ENCODE assay signal across 8 cellular contexts in genomic region chr5:138466900-138467710, GRCh38. TPM values are rescaled to one million over a fixed set of nuclear protein-coding genes. Genes with fewer than 3 reads are reported as not detected.
DNase-seq lines count a peak whose midpoint lies in the region; ATAC-seq, FAIRE-seq and TF ChIP-seq lines count a peak whose summit lies in the region.

No MANE protein-coding gene starts in this region.

- peak overlapping the region in 9 of 10 donors; percentile 16 to 87 (median 74) for H3K27ac Mint-ChIP-seq in naive thymus-derived CD8-positive, alpha-beta T cell

- no peak overlapping the region for H2BK120ac ChIP-seq in H1 (replicated peaks; ENCODE audit: low read depth, low read length)

- H3K14ac ChIP-seq in H1 (ENCODE audit: insufficient read length), result no peak overlapping the region

- H3K36me3 Mint-ChIP-seq in naive thymus-derived CD8-positive, alpha-beta T cell, result peaks cover 0 to 21% (median 6%) of the 10 kb centered on the region in 3 donors

- peak overlapping the region; percentile 76 for H4K8ac ChIP-seq in H1 (ENCODE audit: extremely low read depth, insufficient read depth, low read length)

- H2BK5ac ChIP-seq in H1 (ENCODE audit: low read depth, low read length), result no peak overlapping the region

- no peaks in the 10 kb centered on the region; the same call in 1 of the 2 replicates for H3K79me1 ChIP-seq in H1 (ENCODE audit: low read depth, low read length)

- peak; percentile 70 for DNase-seq in AG10803 (ENCODE audit: low read depth)
- peak; percentile 48 for DNase-seq in RPMI7951 (ENCODE audit: low read depth)
- DNase-seq in H1 (ENCODE audit: low read depth in 1 of 2, low spot score in 2 of 2), result peak in 1 of 2 experiments; percentile 19
- DNase-seq in naive thymus-derived CD8-positive, alpha-beta T cell, result peak in 2 of 10 donors; percentile 35 to 63
- DNase-seq in NCI-H510A treated with DMSO at 0.1 percent for 48 hours (lab: John Stamatoyannopoulos, UW), result no peak
- DNase-seq in NCI-H748 (lab: John Stamatoyannopoulos, UW; ENCODE audit: unreplicated experiment), result no peak

- peaks cover 19 to 30% (median 26%) of the 10 kb centered on the region in 4 donors for H3K4me1 Mint-ChIP-seq in naive thymus-derived CD8-positive, alpha-beta T cell

- POLR2A ChIA-PET in H1 (lab: Charles Lee; ENCODE audit: partially characterized antibody), result interaction anchor here (0.9 to 15.1 kb wide), 14 partner anchors 10 to 875 kb away, joined by 3 to 294 read pairs (median 30); partner anchors contain the start of genes ETF1, HSPA9, KDM3B and PAIP2
- POLR2A ChIA-PET in naive thymus-derived CD8-positive, alpha-beta T cell (lab: Charles Lee), result interaction anchor here (0.6 to 3.4 kb wide), 5 partner anchors 18 to 76 kb away, joined by 4 to 21 read pairs (median 15); partner anchors contain the start of gene ETF1

- H3K18ac ChIP-seq in H1 (ENCODE audit: extremely low read depth, low read length), result no peak overlapping the region

- peak overlapping the region; percentile 80 to 97 for H3K4me2 ChIP-seq in H1 (ENCODE audit: insufficient read depth in 1 of 2, low read depth in 2 of 2, low read length in 2 of 2)

- H3K9me3 Mint-ChIP-seq in naive thymus-derived CD8-positive, alpha-beta T cell, result no peaks in the 10 kb centered on the region

- no peak overlapping the region for H3K56ac ChIP-seq in H1 (replicated peaks; ENCODE audit: insufficient read length, low read depth, low read length)

- H3K23me2 ChIP-seq in H1 (ENCODE audit: low read depth, low read length), result peaks cover 19% of the 10 kb centered on the region

- H3K79me2 ChIP-seq in H1 (ENCODE audit: control insufficient read depth in 1 of 2, insufficient read depth in 2 of 2, low read length in 2 of 2), result peaks cover 0 to 4% of the 10 kb centered on the region in 2 experiments; a peak in 1 of 4 replicates

- no peaks in the 10 kb centered on the region for H3K9me3 ChIP-seq in H1 (ENCODE audit: insufficient read depth in 2 of 2, low read depth in 1 of 2, low read length in 1 of 2)

- H3K36me3 ChIP-seq in H1 (ENCODE audit: control insufficient read depth in 2 of 4, insufficient read depth in 4 of 4, low read length in 3 of 4), result peaks cover 0 to 18% (median 4%) of the 10 kb centered on the region in 4 experiments; a peak in 5 of 8 replicates

- TF ChIP-seq CTCF in AG10803 (conservative IDR thresholded peaks at IDR 0.05; ENCODE audit: low read length) (no peak), H1 (IDR thresholded peaks at IDR 0.05; ENCODE audit: control extremely low read depth in 1 of 3, insufficient read depth in 1 of 3, low read depth in 1 of 3, low read length in 3 of 3) (no peak)

- H4K91ac ChIP-seq in H1 (replicated peaks; ENCODE audit: insufficient read length, low read length), result no peak overlapping the region

- peaks cover 0 to 15% (median 13%) of the 10 kb centered on the region in 4 experiments; a peak in 5 of 7 replicates for H3K27me3 ChIP-seq in H1 (replicated peaks in 1 of 4; ENCODE audit: control insufficient read depth in 3 of 4, extremely low read depth in 1 of 4, insufficient read depth in 3 of 4, low read length in 3 of 4)

- no peak overlapping the region for H2BK15ac ChIP-seq in H1 (ENCODE audit: low read length)

- no peak overlapping the region for H2BK20ac ChIP-seq in H1 (ENCODE audit: low read length)

- no peak overlapping the region for H3K23ac ChIP-seq in H1 (ENCODE audit: insufficient read length)

- no peak overlapping the region for H3K27ac ChIP-seq in H1 (ENCODE audit: low read depth, low read length)

- peak overlapping the region; percentile 82 to 92 (median 86) for H3K4me3 Mint-ChIP-seq in naive thymus-derived CD8-positive, alpha-beta T cell

- H3K27me3 Mint-ChIP-seq in naive thymus-derived CD8-positive, alpha-beta T cell, result no peaks in the 10 kb centered on the region

- H4K20me1 ChIP-seq in H1 (replicated peaks in 1 of 2; ENCODE audit: control insufficient read depth in 1 of 2, insufficient read depth in 2 of 2, low read length in 2 of 2), result peaks cover 11 to 16% of the 10 kb centered on the region in 2 experiments

- no peak overlapping the region for H2AFZ ChIP-seq in H1 (ENCODE audit: low read length)

- H3K4ac ChIP-seq in H1 (replicated peaks; ENCODE audit: insufficient read length, low read depth, low read length), result no peak overlapping the region

- no peak overlapping the region for H2AK5ac ChIP-seq in H1 (ENCODE audit: low read depth, low read length)

- H3K4me1 ChIP-seq in H1 (replicated peaks in 1 of 4; ENCODE audit: control insufficient read depth in 3 of 4, insufficient read depth in 4 of 4, low read length in 3 of 4), result peaks cover under 1 to 9% (median 5%) of the 10 kb centered on the region in 4 experiments

- H4K5ac ChIP-seq in H1 (ENCODE audit: insufficient read length, low read depth, low read length), result no peak overlapping the region

- CTCF ChIA-PET in H1 (lab: Charles Lee; ENCODE audit: partially characterized antibody), result interaction anchor here (1.4 to 24.9 kb wide), 8 partner anchors 10 to 114 kb away, joined by 3 to 532 read pairs (median 6); partner anchors contain the start of genes ETF1 and KDM3B

- FAIRE-seq in H1 (lab: Jason Lieb, UNC), result no peak

- ATAC-seq in naive thymus-derived CD8-positive, alpha-beta T cell, result no peak
- ATAC-seq in GM19455 (IDR thresholded peaks at IDR 0.05; ENCODE audit: unreplicated experiment) (no peak), HG03460 (IDR thresholded peaks at IDR 0.05; ENCODE audit: unreplicated experiment) (no peak)

- peak overlapping the region in 1 of 4 experiments; percentile 13; a peak in 3 of 7 replicates for H3K9ac ChIP-seq in H1 (replicated peaks in 1 of 4; ENCODE audit: extremely low read depth in 1 of 4, low read depth in 3 of 4, low read length in 3 of 4)

- TF ChIP-seq EP300 in H1 (IDR thresholded peaks at IDR 0.05; ENCODE audit: borderline replicate concordance in 1 of 2, low read depth in 2 of 2, low read length in 2 of 2), result no peak

- H2BK12ac ChIP-seq in H1 (ENCODE audit: low read depth, low read length), result 0 out of 2 replicates have a peak overlapping the region, but pooled peaks have one; percentile 27

- peak in 1 of 2 experiments; percentile 74; a peak in 2 of 3 replicates for TF ChIP-seq POLR2A in H1 (IDR thresholded peaks at IDR 0.05; ENCODE audit: control extremely low read depth in 1 of 2, low read depth in 2 of 2, low read length in 2 of 2)

- H3K4me3 ChIP-seq in AG10803 (ENCODE audit: low read length) (peak overlapping the region; percentile 84), H1 (ENCODE audit: extremely low read depth in 1 of 4, insufficient read depth in 2 of 4, low read depth in 3 of 4, low read length in 4 of 4) (peak overlapping the region; percentile 81 to 90 (median 88); a peak in 7 of 8 replicates)

- WGBS in H1 (ENCODE audit: extremely low coverage in 1 of 2, insufficient coverage in 1 of 2, insufficient read length in 1 of 2, insufficient replicate concordance in 2 of 2, low coverage in 1 of 2, low lambda C conversion rate in 2 of 2, missing lambda C conversion rate in 1 of 2), 2 experiments, result 95% methylated on average over 45 of the region's 45 CpGs; no CpG with 5 or more reads in 1 of the 2 experiments

- TF ChIP-seq RAD21 in H1 (IDR thresholded peaks at IDR 0.05 in 1 of 2, conservative IDR thresholded peaks at IDR 0.05 in 1 of 2; ENCODE audit: low read depth in 2 of 2, low read length in 2 of 2), result no peak

TF ChIP-seq in H1, 55 proteins besides CTCF, POLR2A, EP300 and RAD21 (continues in another document):
- TF ChIP-seq SP4 (IDR thresholded peaks at IDR 0.05; ENCODE audit: low read length), result 0 out of 2 replicates have a peak, but pooled peaks have one; percentile 30
- peak; percentile 99 for TF ChIP-seq POLR2AphosphoS5 (IDR thresholded peaks at IDR 0.05; ENCODE audit: low read depth, low read length)
- peak; percentile 59 for TF ChIP-seq SIRT6 (IDR thresholded peaks at IDR 0.05; ENCODE audit: low read length)
- TF ChIP-seq ATF2 (IDR thresholded peaks at IDR 0.05; ENCODE audit: low read length), result peak; percentile 56
- no peak for TF ChIP-seq TBP (IDR thresholded peaks at IDR 0.05; ENCODE audit: low read depth, low read length)

RNA-seq across cellular contexts. Expression of gene EGR1, which starts 1.8 kb away (rescaled TPM):
- total RNA-seq in RPMI7951 (2014; rRNA removed; shearing (Covaris generic)), result 1.1 and 1.7 TPM in 2 replicates
- 35.5 and 39.6 TPM in 2 replicates for total RNA-seq in H1 (2021; fragmentation: NEBNext Ultra II Directional; extraction: Animal tissue kit (Norgen Biotek cat#: 25700))
- 16.2 and 36.0 TPM in 2 replicates for polyA plus RNA-seq in H1 (2011; rRNA removed)
- 10.2 TPM for polyA plus RNA-seq in H1 (2011; cell fraction: cytosol; rRNA removed)
- 69.1 TPM for polyA plus RNA-seq in H1 (2011; cell fraction: nucleus; rRNA removed)
- 43.9 to 75.3 TPM (median 58.9 TPM) in 4 replicates for polyA plus RNA-seq in H1 (2012, experiment 1 of 2)
- polyA plus RNA-seq in H1 (2012, experiment 2 of 2), result 61.0 TPM
- 5.5 TPM for polyA plus RNA-seq in H1 (2013, experiment 1 of 2)
- 5.1 TPM for polyA plus RNA-seq in H1 (2013, experiment 2 of 2)
- 7.8 and 16.3 TPM in 2 replicates for polyA minus RNA-seq in H1 (2011; rRNA and poly(A)+ RNA removed)
- polyA minus RNA-seq in H1 (2011; cell fraction: cytosol; rRNA and poly(A)+ RNA removed), result 22.8 TPM
- 79.4 TPM for polyA minus RNA-seq in H1 (2011; cell fraction: nucleus; rRNA and poly(A)+ RNA removed)
- total RNA-seq in naive thymus-derived CD8-positive, alpha-beta T cell, result 1 to 10 TPM; 1.8 to 2.2 TPM
- under 1 TPM in 2 of 3 donors, not detected in 1; 0.36 to 0.66 TPM for polyA plus RNA-seq in naive thymus-derived CD8-positive, alpha-beta T cell

RNA-seq across cellular contexts. Expression of gene REEP2, which starts 28.2 kb away (rescaled TPM):
- 5.5 and 10.3 TPM in 2 replicates for total RNA-seq in RPMI7951 (2014; rRNA removed; shearing (Covaris generic))
- total RNA-seq in H1 (2021; fragmentation: NEBNext Ultra II Directional; extraction: Animal tissue kit (Norgen Biotek cat#: 25700)), result 40.2 and 41.4 TPM in 2 replicates
- 26.5 and 44.7 TPM in 2 replicates for polyA plus RNA-seq in H1 (2011; rRNA removed)
- polyA plus RNA-seq in H1 (2011; cell fraction: cytosol; rRNA removed), result 38.9 TPM
- 64.2 TPM for polyA plus RNA-seq in H1 (2011; cell fraction: nucleus; rRNA removed)
- 29.7 to 48.4 TPM (median 41.9 TPM) in 4 replicates for polyA plus RNA-seq in H1 (2012, experiment 1 of 2)
- 34.3 TPM for polyA plus RNA-seq in H1 (2012, experiment 2 of 2)
- 29.8 TPM for polyA plus RNA-seq in H1 (2013, experiment 1 of 2)
- polyA plus RNA-seq in H1 (2013, experiment 2 of 2), result 32.6 TPM
- 39.8 and 60.9 TPM in 2 replicates for polyA minus RNA-seq in H1 (2011; rRNA and poly(A)+ RNA removed)
- 26.1 TPM for polyA minus RNA-seq in H1 (2011; cell fraction: cytosol; rRNA and poly(A)+ RNA removed)
- polyA minus RNA-seq in H1 (2011; cell fraction: nucleus; rRNA and poly(A)+ RNA removed), result 15.0 TPM
- total RNA-seq in naive thymus-derived CD8-positive, alpha-beta T cell, result under 1 TPM; 0.44 to 0.75 TPM
- under 1 TPM in 2 of 3 donors, not detected in 1; 0.28 to 0.39 TPM for polyA plus RNA-seq in naive thymus-derived CD8-positive, alpha-beta T cell

Comparison
In these comparisons a context has a peak if more than half of its experiments do, and no peak if none do; other contexts are left out.
1. DNase-seq: peak in AG10803 (single experiment) and RPMI7951 (single experiment); none in NCI-H510A treated with DMSO at 0.1 percent for 48 hours (single experiment) and NCI-H748 (single experiment).
2. RNA of gene EGR1, which starts 1.8 kb away (total RNA-seq): 35.5 to 39.6 TPM in H1; 1.8 to 2.2 TPM in naive thymus-derived CD8-positive, alpha-beta T cell and 1.1 to 1.7 TPM in RPMI7951; every median in the first group is over 10 times any median in the second.